9 cellular contexts compared by ENCODE assay signal in the genomic region with DNA sequence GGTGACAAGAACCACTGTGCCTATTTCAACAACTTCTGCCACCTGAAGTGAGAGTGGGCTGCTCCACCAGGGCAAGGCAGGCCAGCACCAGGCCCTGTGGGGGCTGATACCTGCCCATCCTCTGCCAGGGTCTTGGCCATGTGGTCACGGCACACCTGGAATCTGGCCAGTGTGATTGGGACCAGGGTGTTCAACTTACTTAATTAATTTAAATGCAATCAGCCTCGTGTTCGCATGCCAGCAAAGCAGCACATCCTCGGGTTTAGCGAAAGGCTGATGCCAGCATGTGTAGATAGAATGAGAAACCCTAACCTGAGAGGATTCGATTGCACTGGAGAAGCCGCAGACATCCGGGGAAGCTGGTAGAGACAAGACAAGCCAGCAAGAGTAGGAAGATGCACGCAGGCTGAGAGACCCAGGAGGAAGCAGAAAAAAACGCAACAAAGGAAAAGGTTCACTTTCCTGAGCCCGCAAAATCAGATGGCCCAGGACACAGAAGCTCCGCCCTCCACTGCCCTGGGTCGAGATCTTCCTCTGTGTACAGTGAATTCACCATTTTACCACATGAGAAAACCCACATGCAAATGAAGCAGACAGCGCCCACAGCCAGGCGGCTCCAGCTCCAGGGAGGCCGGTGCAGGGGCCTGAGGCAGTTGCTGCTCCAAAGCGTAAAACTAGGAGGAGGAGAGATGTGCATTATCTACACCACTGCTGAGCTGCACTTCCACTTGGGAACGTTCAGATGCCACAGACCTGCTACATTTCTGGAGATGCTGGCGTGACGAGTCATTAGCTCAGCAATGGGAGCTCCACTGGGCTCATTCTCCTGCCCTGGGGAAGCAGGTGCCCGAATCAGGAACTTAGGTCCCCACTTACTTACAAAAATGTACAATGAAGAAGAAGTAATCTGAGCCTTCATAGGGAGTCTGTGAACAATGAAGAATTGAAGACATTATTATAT.
A peak's percentile ranks its signal among the peaks of the same experiment; 100 is the strongest.
DNase-seq lines count a peak whose midpoint lies in the region; ATAC-seq and TF ChIP-seq lines count a peak whose summit lies in the region.
"Had no signal": no experiment of that assay in that cellular context is flagged by ENCODE, and none has a peak within 500 bp of the region (broad histone marks: within the 10 kb centered on the region; RNA-seq: fewer than 3 reads in every experiment).

No MANE protein-coding gene starts in this region.

- TF ChIP-seq CTCF in C4-2B (conservative IDR thresholded peaks at IDR 0.05) = no peak

- peak; percentile 98 for ATAC-seq in GM21528 (IDR thresholded peaks at IDR 0.05; ENCODE audit: low FRiP score, unreplicated experiment)

- H3K4me3 ChIP-seq in Karpas-422 (ENCODE audit: low read length) = peak overlapping the region; percentile 52
- H3K4me3 ChIP-seq: lung had no signal

- no peaks in the 10 kb centered on the region for H3K27me3 ChIP-seq in Karpas-422 (ENCODE audit: low read length)

- H3K27ac ChIP-seq in C4-2B = peak overlapping the region; percentile 0; the same call in 1 of the 2 replicates
- peak overlapping the region; percentile 91 for H3K27ac ChIP-seq in Karpas-422 (ENCODE audit: low read length)

- H3K79me2 ChIP-seq in Karpas-422 (ENCODE audit: low read length) = no peaks in the 10 kb centered on the region

- H3K4me1 ChIP-seq in Karpas-422 (ENCODE audit: low read length) = peaks cover 33% of the 10 kb centered on the region

- H3K36me3 ChIP-seq in Karpas-422 (ENCODE audit: insufficient read depth, low read length) = no peaks in the 10 kb centered on the region

- H2AFZ ChIP-seq in Karpas-422 (ENCODE audit: low read length) = peak overlapping the region; percentile 53; the same call in 1 of the 2 replicates

- no peaks in the 10 kb centered on the region for H3K9me3 ChIP-seq in Karpas-422 (ENCODE audit: low read length)

- H3K4me2 ChIP-seq in Karpas-422 (ENCODE audit: low read depth, low read length, poor library complexity, severe bottlenecking) = peak overlapping the region; percentile 66

- H3K9me2 ChIP-seq in Karpas-422 (replicated peaks; ENCODE audit: insufficient read depth, low read length) = no peaks in the 10 kb centered on the region

- no peaks in the 10 kb centered on the region for H4K20me1 ChIP-seq in Karpas-422 (ENCODE audit: insufficient read depth, low read depth, low read length)

- peak overlapping the region; percentile 41 for H3K9ac ChIP-seq in Karpas-422 (ENCODE audit: low read length)

- DNase-seq in Karpas-422 = peak; percentile 82
- peak; percentile 13 for DNase-seq in activated T-helper 9 cell treated with anti-CD3 and anti-CD28 coated beads, Interleukin-2, amount 50 U/mL, for 16 hours (ENCODE audit: low read depth)
- peak; percentile 16 to 19 for DNase-seq in stimulated activated CD4-positive, alpha-beta T cell treated with anti-CD3 and anti-CD28 coated beads, Interleukin-4, amount 100 ng/mL, for 4 hours
- DNase-seq in DMS 273 (lab: John Stamatoyannopoulos, UW; ENCODE audit: unreplicated experiment) = no peak
- DNase-seq in inferior parietal cortex (ENCODE audit: extremely low spot score) = no peak
- no peak for DNase-seq in retina

Comparison
In these comparisons a context has a peak if more than half of its experiments do, and no peak if none do; other contexts are left out.
1. DNase-seq: peak in Karpas-422 (single experiment), activated T-helper 9 cell treated with anti-CD3 and anti-CD28 coated beads, Interleukin-2, amount 50 U/mL, for 16 hours (single experiment) and stimulated activated CD4-positive, alpha-beta T cell treated with anti-CD3 and anti-CD28 coated beads, Interleukin-4, amount 100 ng/mL, for 4 hours (2 of 2); none in DMS 273 (single experiment), inferior parietal cortex (single experiment) and retina (single experiment).